ENCODE assay signal across 1 cellular context in the genomic region with DNA sequence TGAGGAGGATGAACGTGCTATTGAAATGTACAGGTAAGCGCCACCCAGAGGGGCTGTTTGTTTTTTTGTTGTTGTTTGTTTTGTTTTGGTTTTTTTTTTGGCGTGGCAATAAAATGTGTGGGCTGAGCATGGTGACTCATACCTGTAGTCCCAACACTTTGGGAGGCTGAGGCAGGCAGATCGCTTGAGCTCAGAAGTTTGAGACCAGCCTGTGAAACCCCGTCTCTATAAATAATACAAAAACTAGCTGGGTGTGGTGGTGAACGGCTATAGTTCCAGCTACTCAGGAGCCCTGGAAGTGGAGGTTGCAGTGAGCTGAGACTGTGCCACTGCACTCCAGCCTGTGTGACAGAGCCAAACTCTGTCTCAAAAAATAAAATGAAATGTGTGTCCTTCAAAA.
TF ChIP-seq lines count a peak whose summit lies in the region.

No MANE protein-coding gene starts in this region.

TF ChIP-seq in HCT116, 20 proteins besides CTCF, POLR2A, EP300 and RAD21:
- peak; percentile 21; the same call in 1 of the 2 replicates for TF ChIP-seq FOSL1 (IDR thresholded peaks at IDR 0.05; ENCODE audit: low read depth)
- no peak for TF ChIP-seq SRF (IDR thresholded peaks at IDR 0.05; ENCODE audit: low read depth)
- no peak for TF ChIP-seq CBX3 (IDR thresholded peaks at IDR 0.05; ENCODE audit: low read depth)
- peak; percentile 51; the same call in 1 of the 2 replicates for TF ChIP-seq EGR1 (IDR thresholded peaks at IDR 0.05; ENCODE audit: low read depth)
- peak; percentile 17; the same call in 1 of the 2 replicates for TF ChIP-seq JUND (IDR thresholded peaks at IDR 0.05)
